Comparison of ENCODE assay signal across 18 cellular contexts in the genomic region with DNA sequence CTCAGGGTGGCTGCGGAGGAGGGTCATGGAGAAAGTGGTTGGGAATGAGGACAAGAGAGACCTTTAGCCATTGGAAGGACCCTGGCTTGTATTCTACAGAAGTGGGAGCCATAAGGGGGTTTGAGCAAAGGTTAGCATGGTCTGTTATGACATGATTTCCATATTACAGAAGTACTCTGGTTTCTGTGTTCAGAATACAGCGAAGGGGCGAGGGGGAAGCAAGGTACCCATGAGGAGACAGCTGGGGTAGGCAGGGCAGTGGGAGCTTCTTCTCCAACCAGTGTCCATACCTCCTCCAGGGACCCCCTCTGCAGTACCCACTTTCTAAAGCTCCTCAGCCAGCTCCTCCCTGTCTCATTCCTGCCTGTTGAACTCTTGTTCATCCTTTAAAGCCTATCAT.
"Had no signal": no experiment of that assay in that cellular context is flagged by ENCODE, and none has a peak within 500 bp of the region (broad histone marks: within the 10 kb centered on the region; RNA-seq: fewer than 3 reads in every experiment).

No MANE protein-coding gene starts in this region.

- H3K4me3 ChIP-seq: gastroesophageal sphincter, heart right ventricle, lower lobe of right lung, neural progenitor cell, suprapubic skin had no signal

- H3K27ac ChIP-seq: brain microvascular endothelial cell, gastroesophageal sphincter, heart right ventricle, lower lobe of right lung, neural progenitor cell, parathyroid adenoma, suprapubic skin, WERI-Rb-1 had no signal

- H3K9me3 Mint-ChIP-seq: activated CD4-positive, alpha-beta memory T cell treated with anti-CD3 and anti-CD28 coated beads, Interleukin-2, amount 10 ng/mL, durations not matched to agents 7 days and 5 days; activated naive CD4-positive, alpha-beta T cell treated with anti-CD3 and anti-CD28 coated beads, Interleukin-2, amount 50 U/mL, for 24 hours; T-helper 1 cell treated with Interleukin-12 subunit alpha and Interleukin-12 subunit beta and Interleukin-4 antibody, amounts not matched to agents 30 μg/mL and 1 μg/mL, for 36 hours had no signal

- DNase-seq: activated CD4-positive, alpha-beta memory T cell treated with anti-CD3 and anti-CD28 coated beads, Interleukin-2, amount 10 ng/mL, durations not matched to agents 7 days and 5 days; brain microvascular endothelial cell; dermis blood vessel endothelial cell; endodermal cell; erythroblast; heart right ventricle; left colon; lower lobe of right lung; SIG-M5; stimulated activated CD4-positive, alpha-beta T cell treated with anti-CD3 and anti-CD28 coated beads, Interleukin-1b, Interleukin-23, amount 100 ng/mL, for 48 hours; trophoblast cell; WERI-Rb-1 had no signal

- ATAC-seq: heart right ventricle, left colon had no signal

- H3K27me3 Mint-ChIP-seq: activated CD4-positive, alpha-beta memory T cell treated with anti-CD3 and anti-CD28 coated beads, Interleukin-2, amount 10 ng/mL, durations not matched to agents 7 days and 5 days; activated naive CD4-positive, alpha-beta T cell treated with anti-CD3 and anti-CD28 coated beads, Interleukin-2, amount 50 U/mL, for 24 hours had no signal

- H3K4me3 Mint-ChIP-seq: activated CD4-positive, alpha-beta memory T cell treated with anti-CD3 and anti-CD28 coated beads, Interleukin-2, amount 10 ng/mL, durations not matched to agents 7 days and 5 days; activated naive CD4-positive, alpha-beta T cell treated with anti-CD3 and anti-CD28 coated beads, Interleukin-2, amount 50 U/mL, for 24 hours; endodermal cell; neural progenitor cell; T-helper 1 cell treated with Interleukin-12 subunit alpha and Interleukin-12 subunit beta and Interleukin-4 antibody, amounts not matched to agents 30 μg/mL and 1 μg/mL, for 36 hours had no signal

- H3K27me3 ChIP-seq: brain microvascular endothelial cell, gastroesophageal sphincter, heart right ventricle, neural progenitor cell, suprapubic skin had no signal

- H3K27ac Mint-ChIP-seq: activated CD4-positive, alpha-beta memory T cell treated with anti-CD3 and anti-CD28 coated beads, Interleukin-2, amount 10 ng/mL, durations not matched to agents 7 days and 5 days; activated naive CD4-positive, alpha-beta T cell treated with anti-CD3 and anti-CD28 coated beads, Interleukin-2, amount 50 U/mL, for 24 hours; endodermal cell had no signal
